ENCODE assay signal across 13 cellular contexts in the genomic region with DNA sequence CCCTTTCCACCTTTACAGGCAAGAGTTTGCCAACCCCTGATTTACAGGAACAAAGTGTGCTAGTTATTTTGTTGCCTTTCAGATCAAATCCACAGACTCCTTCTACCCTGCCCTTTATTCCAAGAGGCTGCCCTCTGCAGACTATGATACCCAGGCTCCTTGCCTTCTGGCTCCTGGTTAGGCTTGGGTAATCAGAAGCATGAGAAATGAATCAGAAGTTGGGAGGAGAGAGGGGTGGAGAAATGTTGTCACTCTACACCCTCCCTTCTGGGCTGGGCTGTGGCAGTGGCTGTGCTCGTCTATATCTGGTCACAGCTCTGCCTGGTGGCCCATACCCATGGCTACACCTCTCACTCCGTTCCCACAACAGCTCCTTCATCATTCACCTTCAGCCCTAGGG.
A peak's percentile ranks its signal among the peaks of the same experiment; 100 is the strongest.
DNase-seq lines count a peak whose midpoint lies in the region; ATAC-seq and TF ChIP-seq lines count a peak whose summit lies in the region.
"Had no signal": no experiment of that assay in that cellular context is flagged by ENCODE, and none has a peak within 500 bp of the region (broad histone marks: within the 10 kb centered on the region; RNA-seq: fewer than 3 reads in every experiment).

No MANE protein-coding gene starts in this region.

- H3K27me3 ChIP-seq in osteoblast (ENCODE audit: insufficient read depth, low read length) = no peaks in the 10 kb centered on the region
- H3K27me3 ChIP-seq: ovary had no signal

- no peaks in the 10 kb centered on the region for H3K36me3 ChIP-seq in osteoblast (ENCODE audit: insufficient read depth, low read length)
- H3K36me3 ChIP-seq: ovary had no signal

- peak overlapping the region; percentile 89 for H3K27ac ChIP-seq in osteoblast (ENCODE audit: low read depth, low read length)
- H3K27ac ChIP-seq: ovary had no signal

- H2AFZ ChIP-seq in osteoblast (ENCODE audit: low read length) = peak overlapping the region; percentile 76

- peaks cover 28% of the 10 kb centered on the region for H3K4me1 ChIP-seq in osteoblast (ENCODE audit: insufficient read depth, low read length)

- no peaks in the 10 kb centered on the region for H3K79me2 ChIP-seq in osteoblast (ENCODE audit: insufficient read depth, low read length)

- TF ChIP-seq CTCF in osteoblast (IDR thresholded peaks at IDR 0.05; ENCODE audit: extremely low read depth, low read depth, low read length) = peak; percentile 15

- peak overlapping the region; percentile 46 for H3K4me3 ChIP-seq in osteoblast (ENCODE audit: insufficient read depth, low read length)
- H3K4me3 ChIP-seq: ovary had no signal

- ATAC-seq in HG03460 (IDR thresholded peaks at IDR 0.05; ENCODE audit: unreplicated experiment) = no peak
- ATAC-seq: activated CD4-positive, CD25-positive, alpha-beta regulatory T cell treated with anti-CD3 and anti-CD28 coated beads, Interleukin-2, amount 50 U/mL, for 24 hours; CD8-positive, alpha-beta T cell had no signal

- no peaks in the 10 kb centered on the region for H4K20me1 ChIP-seq in osteoblast (ENCODE audit: insufficient read depth, low read length)

- in situ Hi-C loops in Caki2 (cut with HindIII; ENCODE audit: low pct_unique_long_range_greater_than_20kb, low sequenced_read_pairs) = no loop called here

- H3K9me3 ChIP-seq in osteoblast (ENCODE audit: low read depth, low read length) = no peaks in the 10 kb centered on the region
- H3K9me3 ChIP-seq: ovary had no signal

- H3K4me2 ChIP-seq in osteoblast (ENCODE audit: insufficient read depth, low read length) = peak overlapping the region; percentile 73

- DNase-seq in Caki2 (ENCODE audit: low read depth) (peak; percentile 51), OCI-M1 (lab: John Stamatoyannopoulos, UW) (peak; percentile 43), fibroblast of peridontal ligament (ENCODE audit: extremely low read depth) (peak; percentile 87), osteoblast (ENCODE audit: insufficient read length, low spot score, missing footprints) (peak; percentile 84), SKM-1 (lab: John Stamatoyannopoulos, UW; ENCODE audit: unreplicated experiment) (no peak), GM19240 (ENCODE audit: insufficient read length, low spot score) (no peak), OCI-M2 (lab: John Stamatoyannopoulos, UW; ENCODE audit: unreplicated experiment) (no peak)
- DNase-seq: activated naive CD4-positive, alpha-beta T cell treated with anti-CD3 and anti-CD28 coated beads for 36 hours; CD8-positive, alpha-beta T cell; effector CD4-positive, alpha-beta T cell; ovary had no signal

Comparison
In these comparisons a context has a peak if more than half of its experiments do, and no peak if none do; other contexts are left out.
1. DNase-seq: peak in Caki2 (single experiment), OCI-M1 (single experiment), fibroblast of peridontal ligament (single experiment) and osteoblast (single experiment); none in SKM-1 (single experiment), GM19240 (single experiment) and OCI-M2 (single experiment).